Comparison of ENCODE assay signal across 17 cellular contexts in the genomic region with DNA sequence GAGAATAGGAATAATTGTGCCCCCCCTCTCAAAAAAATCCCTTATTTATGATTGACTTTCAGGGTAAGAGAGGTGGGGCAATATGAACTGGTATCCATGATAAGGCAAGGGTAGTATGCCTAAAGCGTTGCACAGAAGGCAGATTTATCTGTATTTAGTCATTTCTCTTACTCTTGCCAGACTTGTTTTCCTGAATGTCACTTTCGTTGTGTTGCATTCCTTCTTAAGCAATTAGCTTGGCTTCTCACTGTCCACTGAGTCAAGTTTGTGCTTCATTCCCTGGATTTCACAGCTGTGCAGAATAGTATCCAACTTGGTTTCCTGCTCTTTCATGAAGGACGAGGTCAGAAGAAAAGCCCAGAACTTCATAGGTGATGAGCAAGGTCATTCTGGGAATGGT.
DNase-seq lines count a peak whose midpoint lies in the region; ATAC-seq, FAIRE-seq and TF ChIP-seq lines count a peak whose summit lies in the region.
"Had no signal": no experiment of that assay in that cellular context is flagged by ENCODE, and none has a peak within 500 bp of the region (broad histone marks: within the 10 kb centered on the region; RNA-seq: fewer than 3 reads in every experiment).

No MANE protein-coding gene starts in this region.

- intact Hi-C loops in sciatic nerve (cut with DNase I) = loop anchor here (5.0 kb wide), 1 partner anchor 673 kb away; no protein-coding TSS in a partner anchor

- TF ChIP-seq CTCF in fibroblast of pulmonary artery (IDR thresholded peaks at IDR 0.05; ENCODE audit: low read length, missing control alignments) = no peak

- FAIRE-seq in RCC 7860 (lab: Jason Lieb, UNC) = no peak
- FAIRE-seq: kidney had no signal

- H3K4me3 ChIP-seq in fibroblast of pulmonary artery (replicated peaks; ENCODE audit: low read depth, low read length) = peak overlapping the region; percentile 27

- ATAC-seq in sciatic nerve = peak; percentile 50
- no peak for ATAC-seq in HG03135 (IDR thresholded peaks at IDR 0.05; ENCODE audit: unreplicated experiment)

- DNase-seq in AG20443 (ENCODE audit: low spot score) = peak; percentile 33
- peak; percentile 25 for DNase-seq in RPMI7951 (ENCODE audit: low read depth)
- DNase-seq in fibroblast of pulmonary artery (ENCODE audit: low read depth) = peak; percentile 23
- no peak for DNase-seq in sciatic nerve (ENCODE audit: low spot score)
- no peak for DNase-seq in RCC 7860 (ENCODE audit: low spot score)
- DNase-seq in NCI-H748 (lab: John Stamatoyannopoulos, UW; ENCODE audit: unreplicated experiment) = no peak
- DNase-seq in NCI-H2196 treated with DMSO at 0.1 percent for 48 hours (lab: John Stamatoyannopoulos, UW; ENCODE audit: unreplicated experiment) = no peak
- DNase-seq: activated CD4-positive, alpha-beta T cell treated with anti-CD3 and anti-CD28 coated beads for 4 hours; activated T-cell treated with anti-CD3 and anti-CD28 coated beads for 4 hours; COR-L47; endodermal cell; head of caudate nucleus; kidney; MM.1S; NCI-H2081; SHP77 treated with DMSO at 0.1 percent for 48 hours had no signal

Comparison
In these comparisons a context has a peak if more than half of its experiments do, and no peak if none do; other contexts are left out.
1. DNase-seq: peak in AG20443 (single experiment), RPMI7951 (single experiment) and fibroblast of pulmonary artery (single experiment); none in sciatic nerve (single experiment), RCC 7860 (single experiment), NCI-H748 (single experiment) and NCI-H2196 treated with DMSO at 0.1 percent for 48 hours (single experiment).